In genomic region chr1:245512980-245513578, GRCh38 we compare ENCODE assay signal across 9 cellular contexts.
DNase-seq lines count a peak whose midpoint lies in the region; ATAC-seq and TF ChIP-seq lines count a peak whose summit lies in the region.
"Had no signal": no experiment of that assay in that cellular context is flagged by ENCODE, and none has a peak within 500 bp of the region (broad histone marks: within the 10 kb centered on the region; RNA-seq: fewer than 3 reads in every experiment).

No MANE protein-coding gene starts in this region.

- H3K9ac ChIP-seq in parathyroid adenoma = no peak overlapping the region

- DNase-seq in NCI-H82 (lab: John Stamatoyannopoulos, UW) = peak; percentile 48
- DNase-seq in NCI-H82 treated with DMSO at 0.1 percent for 48 hours (lab: John Stamatoyannopoulos, UW; ENCODE audit: unreplicated experiment) = no peak
- peak; percentile 39 for DNase-seq in NCI-H146 treated with DMSO at 0.1 percent for 48 hours (lab: John Stamatoyannopoulos, UW; ENCODE audit: unreplicated experiment)
- no peak for DNase-seq in chondrocyte (ENCODE audit: low spot score)
- DNase-seq in posterior vena cava (ENCODE audit: low spot score) = no peak
- DNase-seq: CD4-positive, alpha-beta memory T cell had no signal

- H3K36me3 ChIP-seq in parathyroid adenoma (ENCODE audit: control insufficient read depth, insufficient read depth, low read length) = no peaks in the 10 kb centered on the region

- no peaks in the 10 kb centered on the region for H3K27me3 Mint-ChIP-seq in chondrocyte (ENCODE audit: low read depth)

- TF ChIP-seq CTCF in chondrocyte (IDR thresholded peaks at IDR 0.05) (peak; percentile 43), parathyroid adenoma (IDR thresholded peaks at IDR 0.05) (no peak)

- no peaks in the 10 kb centered on the region for H3K79me2 ChIP-seq in parathyroid adenoma

- ATAC-seq in GM18868 (IDR thresholded peaks at IDR 0.05; ENCODE audit: unreplicated experiment) = no peak
- no peak for ATAC-seq in GM18861 (IDR thresholded peaks at IDR 0.05; ENCODE audit: unreplicated experiment)

- no peaks in the 10 kb centered on the region for H3K27me3 ChIP-seq in parathyroid adenoma (ENCODE audit: control insufficient read depth, insufficient read depth, low read length)

- no peak overlapping the region for H3K4me3 Mint-ChIP-seq in chondrocyte (ENCODE audit: unreplicated experiment)
- H3K4me3 Mint-ChIP-seq: CD4-positive, alpha-beta memory T cell had no signal

- peak overlapping the region; percentile 48 for H3K4me3 ChIP-seq in parathyroid adenoma (ENCODE audit: low read depth, low read length)

- H3K9me3 ChIP-seq in parathyroid adenoma (ENCODE audit: control insufficient read depth, low read length) = no peaks in the 10 kb centered on the region

- intact Hi-C loops in posterior vena cava (cut with DNase I) = no loop called here

- peak overlapping the region; percentile 57 for H3K4me2 ChIP-seq in parathyroid adenoma (ENCODE audit: low read length)

- H3K27ac ChIP-seq in parathyroid adenoma = no peak overlapping the region

- H2AFZ ChIP-seq in parathyroid adenoma = peak overlapping the region; percentile 42

- peaks cover 8% of the 10 kb centered on the region for H3K36me3 Mint-ChIP-seq in chondrocyte (ENCODE audit: low read depth)
- H3K36me3 Mint-ChIP-seq: CD4-positive, alpha-beta memory T cell had no signal

- no peak overlapping the region for H3K27ac Mint-ChIP-seq in chondrocyte (ENCODE audit: unreplicated experiment)
- H3K27ac Mint-ChIP-seq: CD4-positive, alpha-beta memory T cell had no signal

- H3K4me1 ChIP-seq in parathyroid adenoma = no peaks in the 10 kb centered on the region

- H3K4me1 Mint-ChIP-seq in chondrocyte (ENCODE audit: low read depth) = peaks cover 26% of the 10 kb centered on the region

- H3K9me3 Mint-ChIP-seq in chondrocyte (ENCODE audit: low read depth) = no peaks in the 10 kb centered on the region

Comparison
In these comparisons a context has a peak if more than half of its experiments do, and no peak if none do; other contexts are left out.
1. DNase-seq: peak in NCI-H82 (single experiment) and NCI-H146 treated with DMSO at 0.1 percent for 48 hours (single experiment); none in NCI-H82 treated with DMSO at 0.1 percent for 48 hours (single experiment), chondrocyte (single experiment) and posterior vena cava (single experiment).